15 cellular contexts compared by ENCODE assay signal in the genomic region with DNA sequence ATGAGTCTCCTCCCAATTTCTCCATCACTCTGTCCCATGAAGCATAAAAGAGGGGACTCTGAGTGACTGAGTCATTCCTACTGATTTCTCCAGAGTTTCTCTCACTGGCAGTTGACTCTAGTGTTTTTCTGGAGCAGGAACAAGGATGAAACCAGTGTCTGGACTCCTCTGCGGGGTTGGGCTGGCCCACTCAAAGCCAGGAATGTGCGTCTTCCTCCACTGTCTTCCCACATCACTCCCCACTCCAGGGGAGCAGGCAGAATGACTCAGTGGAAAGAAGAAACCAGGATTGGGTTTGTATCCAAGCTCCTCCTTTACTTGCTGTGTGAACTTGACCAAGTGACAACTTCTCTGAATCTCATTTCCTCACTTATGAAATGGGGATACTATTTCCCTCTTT.
"Had no signal": no experiment of that assay in that cellular context is flagged by ENCODE, and none has a peak within 500 bp of the region (broad histone marks: within the 10 kb centered on the region; RNA-seq: fewer than 3 reads in every experiment).

No MANE protein-coding gene starts in this region.

- DNase-seq: activated CD4-positive, alpha-beta T cell treated with anti-CD3 and anti-CD28 coated beads for 1 hour; activated CD4-positive, alpha-beta T cell treated with anti-CD3 and anti-CD28 coated beads, Interleukin-2, amount 50 U/mL, for 4 hours; activated naive CD4-positive, alpha-beta T cell treated with Interleukin-2 at 50 U/mL for 16 hours; activated T-cell treated with anti-CD3 and anti-CD28 coated beads for 4 hours; foreskin keratinocyte; heart left ventricle; midbrain; ovary; stimulated activated CD4-positive, alpha-beta T cell treated with anti-CD3 and anti-CD28 coated beads, Interleukin-1b, Interleukin-23, amount 100 ng/mL, for 48 hours; stimulated activated naive CD8-positive, alpha-beta T cell treated with anti-CD3 and anti-CD28 coated beads, Interleukin-15, amount 100 ng/mL, for 72 hours; testis; upper lobe of left lung had no signal

- H3K4me3 ChIP-seq: ascending aorta, heart left ventricle, ovary, testis, upper lobe of left lung had no signal

- H3K9me3 ChIP-seq: ovary, testis had no signal

- H3K36me3 ChIP-seq: ascending aorta, heart left ventricle, ovary, upper lobe of left lung had no signal

- H3K27me3 ChIP-seq: ascending aorta, foreskin keratinocyte, ovary, testis, upper lobe of left lung had no signal

- H3K27ac ChIP-seq: ascending aorta, foreskin keratinocyte, heart left ventricle, ovary, testis, upper lobe of left lung, VCaP had no signal

- H3K4me1 ChIP-seq: ascending aorta, foreskin keratinocyte, heart left ventricle, testis, upper lobe of left lung had no signal

- FAIRE-seq: colon had no signal
